ENCODE assay signal across 1 cellular context in the genomic region with DNA sequence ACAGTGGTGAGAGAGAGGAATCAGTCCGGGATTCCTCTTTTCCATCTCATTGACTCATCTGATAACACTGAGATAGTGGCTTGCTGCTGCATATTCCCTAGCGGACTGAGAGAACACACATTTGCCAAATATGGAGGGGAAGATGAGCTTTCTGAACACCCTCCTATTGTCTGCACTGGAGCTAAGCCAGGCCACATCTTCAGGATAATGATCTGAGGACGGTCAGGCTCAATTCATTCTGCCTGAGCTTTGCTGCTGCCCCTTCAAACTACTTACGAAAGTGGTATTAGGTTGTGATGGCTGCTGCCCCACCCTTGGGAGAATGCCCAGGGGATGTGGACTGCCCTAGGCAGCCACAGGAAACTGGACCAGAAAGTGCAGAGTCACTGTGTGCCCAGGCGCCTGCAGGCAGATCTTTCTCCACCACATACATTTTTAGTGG.
TF ChIP-seq lines count a peak whose summit lies in the region.

No MANE protein-coding gene starts in this region.

TF ChIP-seq in HepG2, 621 proteins besides CTCF, POLR2A, EP300 and RAD21 (continued from another document):
- TF ChIP-seq ASH2L (IDR thresholded peaks at IDR 0.05; ENCODE audit: insufficient read length, low read depth, low read length) (no peak), ZFAT (CRISPR knock-in tag; conservative IDR thresholded peaks at IDR 0.05) (no peak), SMAD3 (CRISPR knock-in tag; IDR thresholded peaks at IDR 0.05) (no peak), PRMT3 (CRISPR knock-in tag; IDR thresholded peaks at IDR 0.05; ENCODE audit: borderline replicate concordance, low read depth) (no peak), NFYC (CRISPR knock-in tag; IDR thresholded peaks at IDR 0.05) (no peak), HMG20B (CRISPR knock-in tag; conservative IDR thresholded peaks at IDR 0.05) (no peak), PHF21A (CRISPR knock-in tag; IDR thresholded peaks at IDR 0.05) (no peak), SRSF4 (IDR thresholded peaks at IDR 0.05; ENCODE audit: low read depth, low read length, poor library complexity, severe bottlenecking) (no peak)
